ENCODE assay signal across 1 cellular context in genomic region chr14:102362545-102363181, GRCh38.
TF ChIP-seq lines count a peak whose summit lies in the region.

CINP (minus strand) TSS chr14:102362890; CDS start chr14:102362851, 39 bp downstream.
TECPR2 (plus strand) TSS chr14:102362941; CDS start chr14:102376722, 13,781 bp downstream.

TF ChIP-seq in HEK293, 187 proteins besides CTCF, POLR2A, EP300 and RAD21 (continued from another document):
- peak; percentile 69; the same call in 1 of the 2 replicates for TF ChIP-seq KLF9 (tag by site-specific recombination; IDR thresholded peaks at IDR 0.05; ENCODE audit: low read depth)
- no peak for TF ChIP-seq ZNF48 (tag by site-specific recombination; IDR thresholded peaks at IDR 0.05)
- peak; percentile 26; the same call in 1 of the 2 replicates for TF ChIP-seq OVOL3 (tag by site-specific recombination; IDR thresholded peaks at IDR 0.05)
- no peak for TF ChIP-seq ZNF501 (tag by site-specific recombination; IDR thresholded peaks at IDR 0.05)
- no peak for TF ChIP-seq ZFP37 (tag by site-specific recombination; IDR thresholded peaks at IDR 0.05)
- TF ChIP-seq GLIS2 (tag by site-specific recombination; IDR thresholded peaks at IDR 0.05) = peak; percentile 41; the same call in 1 of the 2 replicates
- peak; percentile 76 for TF ChIP-seq SP3 (tag by site-specific recombination; IDR thresholded peaks at IDR 0.05)
